ENCODE assay signal across 9 cellular contexts in genomic region chr4:88211473-88212252, GRCh38. TPM values are rescaled to one million over a fixed set of nuclear protein-coding genes. Genes with fewer than 3 reads are reported as not detected.
DNase-seq lines count a peak whose midpoint lies in the region; ATAC-seq, FAIRE-seq and TF ChIP-seq lines count a peak whose summit lies in the region.
"Had no signal": no experiment of that assay in that cellular context is flagged by ENCODE, and none has a peak within 500 bp of the region (broad histone marks: within the 10 kb centered on the region; RNA-seq: fewer than 3 reads in every experiment).

No MANE protein-coding gene starts in this region.

- no peak overlapping the region for H3K27ac ChIP-seq in IMR-90 (ENCODE audit: insufficient read depth, low read length)
- H3K27ac ChIP-seq in mesendoderm (ENCODE audit: low read depth, low read length) = no peak overlapping the region
- no peak overlapping the region for H3K27ac ChIP-seq in tibial nerve

- no peaks in the 10 kb centered on the region for H3K9me1 ChIP-seq in IMR-90 (ENCODE audit: insufficient read depth, low read length)

- no peak overlapping the region for H2BK20ac ChIP-seq in IMR-90 (ENCODE audit: low read depth, low read length)

- no peaks in the 10 kb centered on the region for H3K79me2 ChIP-seq in mesendoderm (ENCODE audit: control insufficient read depth, insufficient read depth, low read length)

- peak; percentile 88 for TF ChIP-seq CTCF in IMR-90 (conservative IDR thresholded peaks at IDR 0.05; ENCODE audit: low read depth, low read length)
- peak; percentile 56 to 84 (median 70) for TF ChIP-seq CTCF in tibial nerve (IDR thresholded peaks at IDR 0.05)

- H2BK5ac ChIP-seq in IMR-90 (ENCODE audit: low read depth, low read length, poor library complexity, severe bottlenecking) (no peak overlapping the region), mesendoderm (ENCODE audit: low read length) (no peak overlapping the region)

- H3K79me1 ChIP-seq in IMR-90 (ENCODE audit: low read depth in 1 of 2, low read length in 2 of 2) (no peaks in the 10 kb centered on the region), mesendoderm (ENCODE audit: low read length) (no peaks in the 10 kb centered on the region)

- no peak overlapping the region for H2AK9ac ChIP-seq in IMR-90 (replicated peaks; ENCODE audit: low read depth, low read length, poor library complexity)

- H2BK15ac ChIP-seq in IMR-90 (ENCODE audit: low read depth, low read length) (no peak overlapping the region), mesendoderm (replicated peaks; ENCODE audit: low read depth) (no peak overlapping the region)

- POLR2A ChIA-PET in IMR-90 (lab: Charles Lee; ENCODE audit: unreplicated experiment) = no interaction called here

- DNase-seq in COLO829 (ENCODE audit: low spot score) (peak; percentile 74), GM18507 (ENCODE audit: extremely low spot score, insufficient read length, low read depth) (peak; percentile 22), IMR-90 (peak; percentile 46), SW480 (ENCODE audit: low spot score) (peak; percentile 26), dermis blood vessel endothelial cell (peak; percentile 73), mesendoderm (peak; percentile 60), tibial nerve (ENCODE audit: low spot score in 2 of 2) (peak in 1 of 2 donors; percentile 82), MG63 (no peak)
- DNase-seq: activated naive CD8-positive, alpha-beta T cell treated with anti-CD3 and anti-CD28 coated beads, Interleukin-2, amount 10 ng/mL, durations not matched to agents 7 days and 5 days had no signal

- no peak overlapping the region for H2AFZ ChIP-seq in IMR-90 (replicated peaks; ENCODE audit: low read length, poor library complexity)

- no peak for TF ChIP-seq EP300 in tibial nerve (IDR thresholded peaks at IDR 0.05)

- peak; percentile 96 for TF ChIP-seq RAD21 in IMR-90 (IDR thresholded peaks at IDR 0.05; ENCODE audit: low read length)

- H3K4me3 ChIP-seq in IMR-90 (ENCODE audit: insufficient read depth, low read depth, low read length) = no peak overlapping the region
- H3K4me3 ChIP-seq in mesendoderm (ENCODE audit: low read length) = no peak overlapping the region
- no peak overlapping the region for H3K4me3 ChIP-seq in tibial nerve
- H3K4me3 ChIP-seq in MG63 = no peak overlapping the region

- H3K27me3 ChIP-seq in IMR-90 (ENCODE audit: control insufficient read depth, insufficient read depth, low read length) (peaks cover 11% of the 10 kb centered on the region), mesendoderm (ENCODE audit: insufficient read depth, low read length, poor library complexity) (no peaks in the 10 kb centered on the region), tibial nerve (no peaks in the 10 kb centered on the region), MG63 (no peaks in the 10 kb centered on the region)

- H3K9me3 ChIP-seq in IMR-90 (ENCODE audit: control insufficient read depth, insufficient read depth, low read length) (no peaks in the 10 kb centered on the region), tibial nerve (no peaks in the 10 kb centered on the region), MG63 (no peaks in the 10 kb centered on the region)

- BruUV-seq in IMR-90 (replicated peaks; lab: Mats Ljungman, UMichigan) = no TSS peak

- no peak overlapping the region for H3K4ac ChIP-seq in IMR-90 (ENCODE audit: low read depth, low read length)
- peak overlapping the region; percentile 10 for H3K4ac ChIP-seq in mesendoderm (ENCODE audit: low read depth, low read length)

- H2AK5ac ChIP-seq in IMR-90 (ENCODE audit: low read depth, low read length) (no peak overlapping the region), mesendoderm (ENCODE audit: low read length) (no peak overlapping the region)

- H2BK120ac ChIP-seq in IMR-90 (ENCODE audit: low read depth, low read length) = no peak overlapping the region
- H2BK120ac ChIP-seq in mesendoderm (ENCODE audit: low read depth, low read length) = no peak overlapping the region

- H4K20me1 ChIP-seq in IMR-90 (ENCODE audit: insufficient read depth, low read length) = no peaks in the 10 kb centered on the region

- no peak overlapping the region for H3K9ac ChIP-seq in IMR-90 (ENCODE audit: low read depth, low read length)
- H3K9ac ChIP-seq in mesendoderm (ENCODE audit: low read length) = no peak overlapping the region

- H3K4me1 ChIP-seq in IMR-90 (ENCODE audit: control insufficient read depth, insufficient read depth, low read length) (no peaks in the 10 kb centered on the region), mesendoderm (ENCODE audit: control insufficient read depth, low read depth, low read length) (no peaks in the 10 kb centered on the region), tibial nerve (peaks cover 0 to 6% (median 0%) of the 10 kb centered on the region in 4 donors)

- FAIRE-seq in GM18507 (lab: Jason Lieb, UNC) = peak; percentile 89

- intact Hi-C loops in IMR-90 (cut with micrococcal nuclease) = loop anchor here (1.0 to 5.0 kb wide), 6 partner anchors 156 to 669 kb away; no protein-coding TSS in a partner anchor

- peak; percentile 70 for ATAC-seq in IMR-90 (ENCODE audit: low read depth)

- WGBS in IMR-90 (ENCODE audit: extremely low coverage in 2 of 2, insufficient read length in 1 of 2), 2 experiments = no CpG with 5 or more reads among the region's 18 CpGs
- WGBS in mesendoderm (ENCODE audit: extremely low coverage, insufficient coverage, low lambda C conversion rate) = no CpG with 5 or more reads among the region's 18 CpGs
- 66 to 67% methylated on average over 18 of the region's 18 CpGs for WGBS in tibial nerve, 2 donors

- no peak overlapping the region for H3K23ac ChIP-seq in IMR-90 (ENCODE audit: low read depth, low read length)
- H3K23ac ChIP-seq in mesendoderm (ENCODE audit: low read length) = no peak overlapping the region

- no peak overlapping the region for H3K14ac ChIP-seq in IMR-90 (replicated peaks; ENCODE audit: low read depth, low read length)

- in situ Hi-C loops in IMR-90 (cut with MboI; ENCODE audit: low sequenced_read_pairs) = loop anchor here (5.0 to 10.0 kb wide), 3 partner anchors 179 to 527 kb away; no protein-coding TSS in a partner anchor

- H3K18ac ChIP-seq in IMR-90 (ENCODE audit: low read depth, low read length) = no peak overlapping the region
- H3K18ac ChIP-seq in mesendoderm (ENCODE audit: low read length) = peak overlapping the region; percentile 60

- H3K36me3 ChIP-seq in IMR-90 (ENCODE audit: control insufficient read depth, insufficient read depth, low read length) (no peaks in the 10 kb centered on the region), mesendoderm (ENCODE audit: control insufficient read depth, insufficient read depth, low read length) (no peaks in the 10 kb centered on the region), tibial nerve (no peaks in the 10 kb centered on the region), MG63 (no peaks in the 10 kb centered on the region)

- no peak overlapping the region for H4K8ac ChIP-seq in IMR-90 (ENCODE audit: low read depth in 2 of 2, low read length in 2 of 2)
- no peak overlapping the region for H4K8ac ChIP-seq in mesendoderm (ENCODE audit: low read depth, low read length)

- H3K4me2 ChIP-seq in IMR-90 (ENCODE audit: low read depth, low read length) (no peak overlapping the region), mesendoderm (ENCODE audit: low read length) (no peak overlapping the region)

- no peak overlapping the region for H4K91ac ChIP-seq in IMR-90 (ENCODE audit: insufficient read depth, low read depth, low read length)

- CTCF ChIA-PET in IMR-90 (lab: Yijun Ruan, JAX) = interaction anchor here (0.6 to 3.6 kb wide), 18 partner anchors 8 to 364 kb away, joined by 3 to 24 read pairs (median 4); partner anchors contain the start of gene HERC5

- dilution Hi-C loops in IMR-90 (cut with HindIII; ENCODE audit: low sequenced_read_pairs, unreplicated experiment) = no loop called here

- H3K56ac ChIP-seq in IMR-90 (ENCODE audit: extremely low read depth, insufficient read depth, low read length) (no peak overlapping the region), mesendoderm (ENCODE audit: low read length) (no peak overlapping the region)

- no peak overlapping the region for H4K5ac ChIP-seq in IMR-90 (ENCODE audit: low read depth, low read length)
- H4K5ac ChIP-seq in mesendoderm (ENCODE audit: low read length) = no peak overlapping the region

- TF ChIP-seq POLR2A in IMR-90 (IDR thresholded peaks at IDR 0.05; ENCODE audit: low read depth, low read length) (peak; percentile 44; the same call in 1 of the 2 replicates), tibial nerve (IDR thresholded peaks at IDR 0.05) (no peak)

TF ChIP-seq in IMR-90, 13 proteins besides CTCF, POLR2A, EP300 and RAD21:
- TF ChIP-seq CHD1 (IDR thresholded peaks at IDR 0.05; ENCODE audit: low read depth, low read length) (no peak), SMC3 (IDR thresholded peaks at IDR 0.05; ENCODE audit: low read depth, low read length) (peak; percentile 93)

RNA-seq across cellular contexts. Expression of gene ABCG2, which starts 53.2 kb away (rescaled TPM):
- 1.1 and 1.4 TPM in 2 replicates for total RNA-seq in IMR-90 (2012; rRNA removed)
- polyA plus RNA-seq in IMR-90 (2012; rRNA removed) = 0.27 and 0.50 TPM in 2 replicates
- polyA plus RNA-seq in IMR-90 (2012; cell fraction: cytosol; rRNA removed) = 0.14 and 0.22 TPM in 2 replicates
- polyA plus RNA-seq in IMR-90 (2012; cell fraction: nucleus; rRNA removed; ENCODE audit: low replicate concordance) = 0.15 and 0.34 TPM in 2 replicates
- total RNA-seq in dermis blood vessel endothelial cell = 45.0 and 96.0 TPM in 2 replicates
- polyA plus RNA-seq in mesendoderm (2013, experiment 1 of 2) = 19.2 TPM
- polyA plus RNA-seq in mesendoderm (2013, experiment 2 of 2) = 19.5 TPM
- total RNA-seq in tibial nerve = 10 to 100 TPM in 2 of 4 donors, 1 to 10 TPM in 2; 5.3 to 12.0 (median 8.2) TPM
- 1.8 and 2.2 TPM in 2 replicates for total RNA-seq in MG63 (2014; rRNA removed; shearing (Covaris generic); ENCODE audit: low replicate concordance)
